ENCODE assay signal across 34 cellular contexts in genomic region chr19:55614711-55615552, GRCh38.
"Had no signal": no experiment of that assay in that cellular context is flagged by ENCODE, and none has a peak within 500 bp of the region (broad histone marks: within the 10 kb centered on the region; RNA-seq: fewer than 3 reads in every experiment).

No MANE protein-coding gene starts in this region.

- DNase-seq: activated B cell treated with CpG ODN at 0.5 μM for 24 hours; activated CD4-positive, alpha-beta T cell treated with anti-CD3 and anti-CD28 coated beads for 48 hours; activated CD4-positive, alpha-beta T cell treated with anti-CD3 and anti-CD28 coated beads, Interleukin-2, amount 50 U/mL, for 1 hour; activated CD4-positive, alpha-beta T cell treated with anti-CD3 and anti-CD28 coated beads, Interleukin-2, amount 50 U/mL, for 48 hours; activated CD8-positive, alpha-beta memory T cell treated with anti-CD3 and anti-CD28 coated beads for 24 hours; activated CD8-positive, alpha-beta T cell treated with anti-CD3 and anti-CD28 coated beads for 36 hours; activated effector memory CD4-positive, alpha-beta T cell treated with Interleukin-2 at 50 U/mL for 16 hours; activated gamma-delta T cell treated with Interleukin-2 at 50 U/mL for 16 hours; activated naive CD4-positive, alpha-beta T cell treated with anti-CD3 and anti-CD28 coated beads, Interleukin-2, amount 50 U/mL, for 16 hours; activated naive CD4-positive, alpha-beta T cell treated with Interleukin-2 at 50 U/mL for 16 hours; activated T-cell treated with anti-CD3 and anti-CD28 coated beads, Interleukin-2, amount 50 U/mL, for 4 hours; amniotic stem cell; anterior cingulate cortex; brain microvascular endothelial cell; dorsolateral prefrontal cortex; effector memory CD4-positive, alpha-beta T cell; endodermal cell; foreskin keratinocyte; gastrocnemius medialis; glutamatergic neuron; T-helper 1 cell; T-helper 17 cell; T1000; WERI-Rb-1 had no signal

- H3K4me1 Mint-ChIP-seq: endodermal cell had no signal

- H3K9me3 ChIP-seq: gastrocnemius medialis had no signal

- H3K4me3 Mint-ChIP-seq: activated B cell treated with CpG ODN at 0.5 μM for 24 hours; activated CD8-positive, alpha-beta T cell treated with anti-CD3 and anti-CD28 coated beads for 36 hours; activated naive CD8-positive, alpha-beta T cell; activated T-cell treated with anti-CD3 and anti-CD28 coated beads, Interleukin-2, amount 50 U/mL, for 4 hours; activated T-helper 17 cell treated with anti-CD3 and anti-CD28 coated beads, Interleukin-2, amount 50 U/mL, for 72 hours; central memory CD8-positive, alpha-beta T cell; dendritic cell treated with granulocyte-macrophage colony-stimulating factor and Interleukin-4, amounts not matched to agents 40 ng/mL and 50 ng/mL, for 4 days; endodermal cell; T-helper 17 cell; T-helper 2 cell treated with Interferon-gamma antibody and Interleukin-4, amounts not matched to agents 5 μg/mL and 100 μg/mL, for 36 hours had no signal

- H3K4me3 ChIP-seq: coronary artery, dorsolateral prefrontal cortex, gastrocnemius medialis had no signal

- H3K27ac Mint-ChIP-seq: activated B cell treated with CpG ODN at 0.5 μM for 24 hours; activated CD8-positive, alpha-beta T cell treated with anti-CD3 and anti-CD28 coated beads for 36 hours; activated naive CD8-positive, alpha-beta T cell; activated T-helper 17 cell treated with anti-CD3 and anti-CD28 coated beads, Interleukin-2, amount 50 U/mL, for 72 hours; dendritic cell treated with granulocyte-macrophage colony-stimulating factor and Interleukin-4, amounts not matched to agents 40 ng/mL and 50 ng/mL, for 4 days; endodermal cell; T-helper 17 cell; T-helper 2 cell treated with Interferon-gamma antibody and Interleukin-4, amounts not matched to agents 5 μg/mL and 100 μg/mL, for 36 hours had no signal

- H3K4me1 ChIP-seq: foreskin keratinocyte had no signal

- H3K27ac ChIP-seq: brain microvascular endothelial cell, coronary artery, dorsolateral prefrontal cortex, foreskin keratinocyte, gastrocnemius medialis, WERI-Rb-1 had no signal

- H3K27me3 Mint-ChIP-seq: activated B cell treated with CpG ODN at 0.5 μM for 24 hours; activated CD8-positive, alpha-beta T cell treated with anti-CD3 and anti-CD28 coated beads for 36 hours; activated naive CD8-positive, alpha-beta T cell; activated T-helper 17 cell treated with anti-CD3 and anti-CD28 coated beads, Interleukin-2, amount 50 U/mL, for 72 hours; central memory CD8-positive, alpha-beta T cell; dendritic cell treated with granulocyte-macrophage colony-stimulating factor and Interleukin-4, amounts not matched to agents 40 ng/mL and 50 ng/mL, for 4 days; T-helper 17 cell had no signal

- ATAC-seq: activated CD4-positive, CD25-positive, alpha-beta regulatory T cell treated with anti-CD3 and anti-CD28 coated beads, Interleukin-2, amount 50 U/mL, for 24 hours; activated CD8-positive, alpha-beta T cell treated with anti-CD3 and anti-CD28 coated beads for 36 hours; activated T-cell treated with anti-CD3 and anti-CD28 coated beads, Interleukin-2, amount 50 U/mL, for 4 hours; activated T-helper 17 cell treated with anti-CD3 and anti-CD28 coated beads, Interleukin-2, amount 50 U/mL, for 72 hours; esophagus mucosa; foreskin keratinocyte; gastrocnemius medialis; T-helper 17 cell had no signal

- H3K9me3 Mint-ChIP-seq: activated B cell treated with CpG ODN at 0.5 μM for 24 hours; activated CD8-positive, alpha-beta T cell treated with anti-CD3 and anti-CD28 coated beads for 36 hours; activated T-cell treated with anti-CD3 and anti-CD28 coated beads, Interleukin-2, amount 50 U/mL, for 4 hours; activated T-helper 17 cell treated with anti-CD3 and anti-CD28 coated beads, Interleukin-2, amount 50 U/mL, for 72 hours; central memory CD8-positive, alpha-beta T cell; dendritic cell treated with granulocyte-macrophage colony-stimulating factor and Interleukin-4, amounts not matched to agents 40 ng/mL and 50 ng/mL, for 4 days; endodermal cell; T-helper 2 cell treated with Interferon-gamma antibody and Interleukin-4, amounts not matched to agents 5 μg/mL and 100 μg/mL, for 36 hours had no signal

- FAIRE-seq: astrocyte, bronchial epithelial cell had no signal

- H3K27me3 ChIP-seq: brain microvascular endothelial cell, dorsolateral prefrontal cortex, foreskin keratinocyte, gastrocnemius medialis had no signal
